16 cellular contexts compared by ENCODE assay signal in the genomic region with DNA sequence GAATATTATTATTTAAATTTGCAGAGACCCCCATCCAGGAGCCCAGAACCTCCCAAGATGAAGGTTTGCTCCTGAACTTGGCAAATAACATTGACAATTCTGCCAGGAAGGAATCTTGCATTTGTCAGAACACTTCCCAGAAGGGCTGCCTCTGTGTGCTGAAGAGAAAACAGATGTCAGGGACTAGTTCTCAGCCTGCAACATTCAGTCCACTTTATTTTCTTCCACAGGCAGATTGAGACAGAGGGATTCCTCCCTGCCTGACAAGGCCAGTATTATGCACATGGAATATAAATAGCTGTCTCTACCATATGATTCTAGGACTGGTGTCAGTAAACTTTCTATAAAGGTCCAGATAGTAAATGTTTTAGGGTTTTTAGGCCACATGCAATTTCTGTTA.
"Had no signal": no experiment of that assay in that cellular context is flagged by ENCODE, and none has a peak within 500 bp of the region (broad histone marks: within the 10 kb centered on the region; RNA-seq: fewer than 3 reads in every experiment).

No MANE protein-coding gene starts in this region.

- H3K27ac ChIP-seq: epithelial cell of prostate, left ventricle myocardium inferior, upper lobe of right lung had no signal

- H3K4me1 ChIP-seq: left ventricle myocardium inferior, upper lobe of right lung had no signal

- H3K36me3 ChIP-seq: left ventricle myocardium inferior, upper lobe of right lung had no signal

- DNase-seq: activated CD4-positive, alpha-beta T cell treated with anti-CD3 and anti-CD28 coated beads, Interleukin-2, amount 50 U/mL, for 4 hours; activated gamma-delta T cell; amniotic stem cell; caudate nucleus; endodermal cell; kidney glomerular epithelial cell; left ventricle myocardium inferior; naive B cell; retina; stimulated activated CD4-positive, alpha-beta T cell treated with anti-CD3 and anti-CD28 coated beads, Interleukin-12 subunit alpha, Interleukin-12 subunit beta, amount 100 ng/mL, for 4 hours; stimulated activated CD4-positive, alpha-beta T cell treated with anti-CD3 and anti-CD28 coated beads, Interleukin-1b, Interleukin-23, amount 100 ng/mL, for 48 hours; stimulated activated CD8-positive, alpha-beta memory T cell treated with anti-CD3 and anti-CD28 coated beads, Interleukin-4, amount 100 ng/mL, for 48 hours; stimulated activated naive CD4-positive, alpha-beta T cell; upper lobe of right lung had no signal

- H3K4me3 ChIP-seq: left ventricle myocardium inferior, upper lobe of right lung had no signal

- H3K27me3 ChIP-seq: upper lobe of right lung had no signal

- ATAC-seq: activated naive CD4-positive, alpha-beta T cell treated with anti-CD3 and anti-CD28 coated beads, Interleukin-2, amount 50 U/mL, for 72 hours; upper lobe of right lung had no signal

- H3K9me3 ChIP-seq: upper lobe of right lung had no signal
